In the genomic region with DNA sequence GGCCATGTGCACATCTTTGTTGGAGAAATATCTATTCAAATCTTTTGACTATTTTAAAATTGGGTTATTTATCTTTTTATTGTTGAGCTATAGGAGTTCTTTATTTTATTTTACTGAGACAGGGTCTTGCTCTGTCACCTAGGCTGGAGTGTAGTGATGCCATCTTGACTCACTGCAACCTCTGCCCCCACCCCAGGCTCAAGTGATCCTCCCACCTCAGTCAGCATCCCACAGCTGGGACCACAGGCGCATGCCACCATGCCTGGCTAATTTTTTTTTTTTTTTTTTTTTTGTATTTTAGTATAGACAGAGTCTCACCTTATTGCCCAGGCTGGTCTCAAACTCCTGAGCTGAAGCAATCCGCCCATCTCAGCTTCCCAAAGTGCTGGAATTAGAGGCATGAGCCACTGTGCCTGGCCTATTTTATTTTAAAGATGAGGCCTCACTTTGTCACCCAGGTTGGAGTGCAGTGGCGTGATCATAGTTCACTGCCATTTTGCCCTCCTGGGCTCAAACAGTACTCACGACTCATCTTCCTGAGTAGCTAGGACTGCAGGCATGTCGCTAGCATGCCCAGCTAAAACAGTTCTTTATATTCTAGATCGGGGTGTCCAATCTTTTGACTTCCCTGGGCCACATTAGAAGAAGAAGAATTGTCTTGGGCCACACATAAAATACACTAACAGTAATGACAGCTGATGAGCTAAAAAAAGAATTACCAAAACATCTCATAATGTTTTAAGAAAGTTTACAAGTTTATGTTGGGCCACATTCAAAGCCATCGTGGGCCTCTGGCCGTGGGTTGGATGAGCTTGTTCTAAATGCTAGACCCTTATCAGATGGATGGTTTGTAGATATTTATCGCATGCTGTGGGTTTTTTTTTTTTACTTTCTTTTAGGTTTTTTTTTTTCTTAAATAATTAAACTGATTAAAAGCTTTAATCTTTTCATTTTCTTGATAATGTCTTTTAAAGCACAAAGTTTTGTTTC, we compare ENCODE assay signal across 9 cellular contexts. TPM values are rescaled to one million over a fixed set of nuclear protein-coding genes. Genes with fewer than 3 reads are reported as not detected.
DNase-seq lines count a peak whose midpoint lies in the region; ATAC-seq, FAIRE-seq and TF ChIP-seq lines count a peak whose summit lies in the region.
"Had no signal": no experiment of that assay in that cellular context is flagged by ENCODE, and none has a peak within 500 bp of the region (broad histone marks: within the 10 kb centered on the region; RNA-seq: fewer than 3 reads in every experiment).

No MANE protein-coding gene starts in this region.

- DNase-seq in cardiac muscle cell (ENCODE audit: low read depth in 1 of 2, low spot score in 1 of 2) (no peak), right cardiac atrium (no peak), tibial artery (no peak), hepatic stellate cell (ENCODE audit: low spot score) (no peak), T1000 (lab: John Stamatoyannopoulos, UW) (no peak), H4 (ENCODE audit: low spot score) (no peak)
- peak; percentile 14 for DNase-seq in activated T-cell treated with anti-CD3 and anti-CD28 coated beads, Interleukin-2, amount 50 U/mL, for 4 hours
- DNase-seq: esophagus squamous epithelium had no signal

- peak overlapping the region; percentile 1 for H3K4me3 Mint-ChIP-seq in activated T-cell treated with anti-CD3 and anti-CD28 coated beads, Interleukin-2, amount 50 U/mL, for 4 hours

- intact Hi-C loops in right cardiac atrium (cut with DNase I) (no loop called here), tibial artery (cut with DNase I; ENCODE audit: low total_unique reads) (no loop called here)

- H3K27ac ChIP-seq in cardiac muscle cell (peak overlapping the region; percentile 47), right cardiac atrium (ENCODE audit: low read length) (no peak overlapping the region), tibial artery (peak overlapping the region; percentile 56 to 90)
- H3K27ac ChIP-seq: esophagus squamous epithelium had no signal

- no peak for ATAC-seq in right cardiac atrium
- peak; percentile 88 to 93 for ATAC-seq in activated T-cell treated with anti-CD3 and anti-CD28 coated beads, Interleukin-2, amount 50 U/mL, for 4 hours

- FAIRE-seq in islet of Langerhans (lab: Jason Lieb, UNC): peak; percentile 61

- H3K27me3 Mint-ChIP-seq in activated T-cell treated with anti-CD3 and anti-CD28 coated beads, Interleukin-2, amount 50 U/mL, for 4 hours (ENCODE audit: low read depth): no peaks in the 10 kb centered on the region

- no peaks in the 10 kb centered on the region for H3K9me3 Mint-ChIP-seq in activated T-cell treated with anti-CD3 and anti-CD28 coated beads, Interleukin-2, amount 50 U/mL, for 4 hours

- H3K9me3 ChIP-seq in cardiac muscle cell (ENCODE audit: low read depth) (no peaks in the 10 kb centered on the region), right cardiac atrium (ENCODE audit: control insufficient read depth, low read length) (no peaks in the 10 kb centered on the region), tibial artery (no peaks in the 10 kb centered on the region)
- H3K9me3 ChIP-seq: esophagus squamous epithelium had no signal

- H3K4me3 ChIP-seq in cardiac muscle cell (no peak overlapping the region), right cardiac atrium (ENCODE audit: low read length) (no peak overlapping the region), tibial artery (no peak overlapping the region)
- H3K4me3 ChIP-seq: esophagus squamous epithelium had no signal

- H3K27me3 ChIP-seq in cardiac muscle cell (no peaks in the 10 kb centered on the region), right cardiac atrium (ENCODE audit: control insufficient read depth, insufficient read depth) (no peaks in the 10 kb centered on the region), tibial artery (no peaks in the 10 kb centered on the region)
- H3K27me3 ChIP-seq: esophagus squamous epithelium had no signal

- whole genome bisulfite sequencing in right cardiac atrium: 70% methylated on average over 9 of the region's 9 CpGs

- TF ChIP-seq CTCF in cardiac muscle cell (IDR thresholded peaks at IDR 0.05; ENCODE audit: low read depth, low read length) (no peak), tibial artery (IDR thresholded peaks at IDR 0.05) (no peak)

- peaks cover 6% of the 10 kb centered on the region for H3K36me3 Mint-ChIP-seq in activated T-cell treated with anti-CD3 and anti-CD28 coated beads, Interleukin-2, amount 50 U/mL, for 4 hours (ENCODE audit: insufficient read depth)

- H3K36me3 ChIP-seq in cardiac muscle cell (no peaks in the 10 kb centered on the region), tibial artery (no peaks in the 10 kb centered on the region)

- peaks cover 50% of the 10 kb centered on the region for H3K4me1 Mint-ChIP-seq in activated T-cell treated with anti-CD3 and anti-CD28 coated beads, Interleukin-2, amount 50 U/mL, for 4 hours (ENCODE audit: low read depth)

- H3K4me1 ChIP-seq in cardiac muscle cell (ENCODE audit: low read depth): peaks cover 19% of the 10 kb centered on the region
- H3K4me1 ChIP-seq in right cardiac atrium (ENCODE audit: control insufficient read depth, insufficient read depth, low read length): peaks cover 11% of the 10 kb centered on the region
- H3K4me1 ChIP-seq in tibial artery: peaks cover 0 to 85% (median 34%) of the 10 kb centered on the region in 4 donors

RNA-seq across cellular contexts. Expression of a gene that starts 13.7 kb away (rescaled TPM):
- total RNA-seq in cardiac muscle cell (10.6 and 15.0 TPM in 2 replicates), right cardiac atrium (1 to 10 TPM; 6.3 to 8.4 (median 7.3) TPM)
- polyA plus RNA-seq in cardiac muscle cell (6.2 and 8.7 TPM in 2 replicates), right cardiac atrium (3.0 TPM)
- total RNA-seq in activated T-cell treated with anti-CD3 and anti-CD28 coated beads, Interleukin-2, amount 50 U/mL, for 4 hours: 10 to 100 TPM; 26.0 to 28.7 (median 27.8) TPM
- total RNA-seq in H4 (2014; rRNA removed; shearing (Covaris generic)): 3.9 and 6.1 TPM in 2 replicates

Comparison
In these comparisons a context has a peak if more than half of its experiments do, and no peak if none do; other contexts are left out.
1. ATAC-seq: peak in activated T-cell treated with anti-CD3 and anti-CD28 coated beads, Interleukin-2, amount 50 U/mL, for 4 hours (2 of 2); none in right cardiac atrium (0 of 2).